Comparison of ENCODE assay signal across 8 cellular contexts in genomic region chr2:59385971-59386370, GRCh38.
"Had no signal": no experiment of that assay in that cellular context is flagged by ENCODE, and none has a peak within 500 bp of the region (broad histone marks: within the 10 kb centered on the region; RNA-seq: fewer than 3 reads in every experiment).

No MANE protein-coding gene starts in this region.

- ATAC-seq: GM23338, HCT116 had no signal

- DNase-seq: GM23248, GOT3, H7, H9, HCEC 1CT, HFFc6 had no signal
